Comparison of ENCODE assay signal across 15 cellular contexts in the genomic region with DNA sequence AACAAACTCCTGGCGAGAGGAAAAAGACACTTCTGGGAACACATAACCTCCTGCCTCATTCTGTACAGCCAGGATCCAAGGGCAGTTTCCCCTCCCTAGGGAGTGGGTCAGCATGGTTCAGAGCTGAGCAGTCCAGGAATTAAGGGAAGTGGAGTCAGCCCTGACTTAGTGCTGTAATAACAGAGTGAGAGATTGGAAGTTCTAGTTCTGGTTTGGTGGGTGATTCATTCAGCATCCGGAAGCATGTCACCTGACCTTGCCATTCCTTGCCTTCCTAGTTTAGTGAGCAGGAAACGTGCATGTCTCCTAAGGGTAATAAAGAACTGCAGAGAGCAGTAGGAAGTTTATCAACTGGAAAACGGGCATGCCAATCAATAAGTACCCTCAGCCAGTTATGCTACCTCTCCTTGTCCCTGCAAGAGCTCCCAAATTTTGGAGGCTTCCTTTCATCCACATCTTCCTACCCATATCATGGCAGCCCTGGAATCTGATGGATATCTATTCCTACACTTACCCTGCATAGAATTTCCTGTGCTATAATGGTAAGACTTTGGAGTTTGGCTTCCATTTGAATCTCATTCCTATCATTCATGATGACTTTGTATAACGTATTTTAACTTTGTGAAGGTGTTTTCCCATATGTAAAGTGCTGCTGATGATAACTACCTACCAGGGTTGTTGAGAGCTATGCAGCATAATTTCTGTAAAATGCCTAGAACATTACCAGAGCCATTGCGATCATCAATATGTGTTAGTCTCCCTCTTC. TPM values are rescaled to one million over a fixed set of nuclear protein-coding genes. Genes with fewer than 3 reads are reported as not detected.
DNase-seq lines count a peak whose midpoint lies in the region; ATAC-seq and TF ChIP-seq lines count a peak whose summit lies in the region.
"Had no signal": no experiment of that assay in that cellular context is flagged by ENCODE, and none has a peak within 500 bp of the region (broad histone marks: within the 10 kb centered on the region; RNA-seq: fewer than 3 reads in every experiment).

No MANE protein-coding gene starts in this region.

- POLR2A ChIA-PET in IMR-90 (lab: Charles Lee; ENCODE audit: unreplicated experiment) = no interaction called here

- peak overlapping the region; percentile 42; the same call in 1 of the 2 replicates for H3K18ac ChIP-seq in IMR-90 (ENCODE audit: low read depth, low read length)

- no peak overlapping the region for H2AK9ac ChIP-seq in IMR-90 (replicated peaks; ENCODE audit: low read depth, low read length, poor library complexity)

- peak overlapping the region in 1 of 2 experiments; percentile 76; a peak in 2 of 4 replicates for H4K8ac ChIP-seq in IMR-90 (ENCODE audit: low read depth in 2 of 2, low read length in 2 of 2)

- peaks cover 7% of the 10 kb centered on the region; the same call in 1 of the 2 replicates for H3K9me1 ChIP-seq in IMR-90 (ENCODE audit: insufficient read depth, low read length)

- TF ChIP-seq CTCF in IMR-90 (conservative IDR thresholded peaks at IDR 0.05; ENCODE audit: low read depth, low read length) (no peak), adrenal gland (IDR thresholded peaks at IDR 0.05) (no peak)

- ATAC-seq in IMR-90 (ENCODE audit: low read depth) (peak; percentile 64), GM21515 (IDR thresholded peaks at IDR 0.05; ENCODE audit: unreplicated experiment) (no peak), GM18861 (IDR thresholded peaks at IDR 0.05; ENCODE audit: unreplicated experiment) (no peak)
- no peak for ATAC-seq in activated T-cell treated with anti-CD3 and anti-CD28 coated beads, Interleukin-2, amount 50 U/mL, for 4 hours
- ATAC-seq: naive thymus-derived CD8-positive, alpha-beta T cell had no signal

- 0 out of 3 replicates have a peak overlapping the region, but pooled peaks have one; percentile 53 for H2BK15ac ChIP-seq in IMR-90 (ENCODE audit: low read depth, low read length)

- peak; percentile 73 for DNase-seq in IMR-90
- DNase-seq in dermis blood vessel endothelial cell = peak; percentile 99
- DNase-seq in kidney glomerular epithelial cell (lab: John Stamatoyannopoulos, UW) = peak; percentile 29
- no peak for DNase-seq in activated T-cell treated with anti-CD3 and anti-CD28 coated beads, Interleukin-2, amount 50 U/mL, for 4 hours
- DNase-seq in adrenal gland = no peak
- DNase-seq: DND-41; naive thymus-derived CD8-positive, alpha-beta T cell; NCI-H1105; NCI-H510A treated with DMSO at 0.1 percent for 48 hours; SHP77; stimulated activated CD4-positive, alpha-beta T cell treated with anti-CD3 and anti-CD28 coated beads, Interleukin-15, amount 100 ng/mL, for 24 hours; stimulated activated CD8-positive, alpha-beta memory T cell treated with anti-CD3 and anti-CD28 coated beads, Interleukin-4, amount 100 ng/mL, for 48 hours had no signal

- TF ChIP-seq POLR2A in IMR-90 (IDR thresholded peaks at IDR 0.05; ENCODE audit: low read depth, low read length) = no peak
- TF ChIP-seq POLR2A in adrenal gland (IDR thresholded peaks at IDR 0.05) = no peak

- H4K5ac ChIP-seq in IMR-90 (ENCODE audit: low read depth, low read length) = peak overlapping the region; percentile 27; the same call in 1 of the 2 replicates

- peak overlapping the region; percentile 35 for H2AFZ ChIP-seq in ACC112 (ENCODE audit: low read length, unreplicated experiment)
- H2AFZ ChIP-seq in IMR-90 (replicated peaks; ENCODE audit: low read length, poor library complexity) = peak overlapping the region; percentile 77

- H3K79me1 ChIP-seq in IMR-90 (ENCODE audit: low read depth in 1 of 2, low read length in 2 of 2) = no peaks in the 10 kb centered on the region

- no peak overlapping the region for H4K91ac ChIP-seq in IMR-90 (ENCODE audit: insufficient read depth, low read depth, low read length)

- H3K9me3 ChIP-seq in IMR-90 (ENCODE audit: control insufficient read depth, insufficient read depth, low read length) = peaks cover 12% of the 10 kb centered on the region; the same call in 1 of the 2 replicates
- H3K9me3 ChIP-seq in adrenal gland (replicated peaks in 1 of 3) = no peaks in the 10 kb centered on the region

- in situ Hi-C loops in IMR-90 (cut with MboI; ENCODE audit: low sequenced_read_pairs) = no loop called here

- H3K4me2 ChIP-seq in IMR-90 (ENCODE audit: low read depth, low read length) = no peak overlapping the region; the same call in 1 of the 2 replicates

- 0 out of 2 replicates have a peak, but pooled peaks cover 8% of the 10 kb centered on the region for H3K36me3 ChIP-seq in ACC112 (ENCODE audit: insufficient read depth, low read length)
- H3K36me3 ChIP-seq in IMR-90 (ENCODE audit: control insufficient read depth, insufficient read depth, low read length) = no peaks in the 10 kb centered on the region
- no peaks in the 10 kb centered on the region for H3K36me3 ChIP-seq in adrenal gland (replicated peaks in 1 of 2)

- H3K4me3 Mint-ChIP-seq in activated T-cell treated with anti-CD3 and anti-CD28 coated beads, Interleukin-2, amount 50 U/mL, for 4 hours = no peak overlapping the region
- H3K4me3 Mint-ChIP-seq: naive thymus-derived CD8-positive, alpha-beta T cell had no signal

- no peak overlapping the region for H3K4me3 ChIP-seq in ACC112 (ENCODE audit: low read depth, low read length)
- H3K4me3 ChIP-seq in IMR-90 (ENCODE audit: insufficient read depth, low read depth, low read length) = no peak overlapping the region
- H3K4me3 ChIP-seq in adrenal gland = no peak overlapping the region

- peak overlapping the region; percentile 66 for H2BK5ac ChIP-seq in IMR-90 (ENCODE audit: low read depth, low read length, poor library complexity, severe bottlenecking)

- H2BK120ac ChIP-seq in IMR-90 (ENCODE audit: low read depth, low read length) = peak overlapping the region; percentile 61; the same call in 1 of the 2 replicates

- dilution Hi-C loops in IMR-90 (cut with HindIII; ENCODE audit: low sequenced_read_pairs, unreplicated experiment) = no loop called here

- H3K9ac ChIP-seq in IMR-90 (ENCODE audit: low read depth, low read length) = no peak overlapping the region

- H2AK5ac ChIP-seq in IMR-90 (ENCODE audit: low read depth, low read length) = no peak overlapping the region

- H3K9me3 Mint-ChIP-seq in activated T-cell treated with anti-CD3 and anti-CD28 coated beads, Interleukin-2, amount 50 U/mL, for 4 hours = peaks cover 26% of the 10 kb centered on the region

- no peak for TF ChIP-seq RAD21 in IMR-90 (IDR thresholded peaks at IDR 0.05; ENCODE audit: low read length)

- H3K23ac ChIP-seq in IMR-90 (ENCODE audit: low read depth, low read length) = no peak overlapping the region

- peaks cover 20% of the 10 kb centered on the region for H3K27me3 Mint-ChIP-seq in activated T-cell treated with anti-CD3 and anti-CD28 coated beads, Interleukin-2, amount 50 U/mL, for 4 hours (ENCODE audit: low read depth)

- no TSS peak for BruUV-seq in IMR-90 (replicated peaks; lab: Mats Ljungman, UMichigan)

- WGBS in IMR-90 (ENCODE audit: extremely low coverage in 2 of 2, insufficient read length in 1 of 2), 2 experiments = no CpG with 5 or more reads among the region's 6 CpGs
- WGBS in adrenal gland, 4 donors = 48 to 65% (median 58%) methylated on average over 6 of the region's 6 CpGs

- peak overlapping the region; percentile 18 for H2BK20ac ChIP-seq in IMR-90 (ENCODE audit: low read depth, low read length)

- no peaks in the 10 kb centered on the region for H3K4me1 Mint-ChIP-seq in activated T-cell treated with anti-CD3 and anti-CD28 coated beads, Interleukin-2, amount 50 U/mL, for 4 hours (ENCODE audit: low read depth)
- H3K4me1 Mint-ChIP-seq: naive thymus-derived CD8-positive, alpha-beta T cell had no signal

- H3K4ac ChIP-seq in IMR-90 (ENCODE audit: low read depth, low read length) = peak overlapping the region; percentile 30

- H3K36me3 Mint-ChIP-seq in activated T-cell treated with anti-CD3 and anti-CD28 coated beads, Interleukin-2, amount 50 U/mL, for 4 hours (ENCODE audit: insufficient read depth) = peaks cover 12% of the 10 kb centered on the region

- H3K4me1 ChIP-seq in ACC112 (ENCODE audit: control insufficient read depth, insufficient read depth, low read length, unreplicated experiment) = peaks cover 20% of the 10 kb centered on the region
- H3K4me1 ChIP-seq in IMR-90 (ENCODE audit: control insufficient read depth, insufficient read depth, low read length) = peaks cover 6% of the 10 kb centered on the region; the same call in 1 of the 2 replicates
- no peaks in the 10 kb centered on the region for H3K4me1 ChIP-seq in adrenal gland (replicated peaks in 1 of 2)

- H3K79me2 ChIP-seq in ACC112 (ENCODE audit: control insufficient read depth, insufficient read depth, low read length, unreplicated experiment) = no peaks in the 10 kb centered on the region

- intact Hi-C loops in IMR-90 (cut with micrococcal nuclease) (no loop called here), adrenal gland (cut with DNase I) (no loop called here)

- H3K14ac ChIP-seq in IMR-90 (replicated peaks; ENCODE audit: low read depth, low read length) = peak overlapping the region; percentile 27

- CTCF ChIA-PET in IMR-90 (lab: Yijun Ruan, JAX) = interaction anchor here (0.6 kb wide), 1 partner anchor 26 kb away, joined by 3 read pairs; no protein-coding TSS in a partner anchor

- peak overlapping the region; percentile 72 for H3K27ac ChIP-seq in ACC112 (ENCODE audit: low read depth, low read length)
- H3K27ac ChIP-seq in IMR-90 (ENCODE audit: insufficient read depth, low read length) = no peak overlapping the region
- no peak overlapping the region for H3K27ac ChIP-seq in adrenal gland

- H3K27me3 ChIP-seq in ACC112 (ENCODE audit: insufficient read depth, low read length) (no peaks in the 10 kb centered on the region), IMR-90 (ENCODE audit: control insufficient read depth, insufficient read depth, low read length) (no peaks in the 10 kb centered on the region), adrenal gland (no peaks in the 10 kb centered on the region)

- no peaks in the 10 kb centered on the region for H4K20me1 ChIP-seq in IMR-90 (ENCODE audit: insufficient read depth, low read length)

- H3K56ac ChIP-seq in IMR-90 (ENCODE audit: extremely low read depth, insufficient read depth, low read length) = no peak overlapping the region

RNA-seq across cellular contexts. Expression of a gene that starts 28.5 kb away (rescaled TPM):
- total RNA-seq in IMR-90 (2012; rRNA removed) (6.3 and 23.3 TPM in 2 replicates), dermis blood vessel endothelial cell (7.8 and 17.6 TPM in 2 replicates), adrenal gland (10 to 100 TPM in 7 of 8 donors, 1 to 10 TPM in 1; 4.4 to 23.3 (median 16.7) TPM)
- polyA plus RNA-seq in IMR-90 (2012; rRNA removed) (15.6 and 20.3 TPM in 2 replicates), adrenal gland (10 to 100 TPM; 20.7 to 38.7 (median 30.0) TPM)
- polyA plus RNA-seq in IMR-90 (2012; cell fraction: cytosol; rRNA removed) = 1.2 and 5.4 TPM in 2 replicates
- polyA plus RNA-seq in IMR-90 (2012; cell fraction: nucleus; rRNA removed; ENCODE audit: low replicate concordance) = 7.3 and 10.8 TPM in 2 replicates
- 100 to 1,000 TPM in 1 of 3 donors, 10 to 100 TPM in 2; 78.1 to 104 (median 98.0) TPM for total RNA-seq in activated T-cell treated with anti-CD3 and anti-CD28 coated beads, Interleukin-2, amount 50 U/mL, for 4 hours

RNA-seq across cellular contexts. Expression of a gene that starts 31.9 kb away (rescaled TPM):
- total RNA-seq in IMR-90 (2012; rRNA removed) (0.72 and 1.1 TPM in 2 replicates), dermis blood vessel endothelial cell (4.6 and 7.9 TPM in 2 replicates), adrenal gland (not detected)
- polyA plus RNA-seq in IMR-90 (2012; rRNA removed) (0.34 and 0.36 TPM in 2 replicates), adrenal gland (under 1 TPM; 0.08 to 0.13 (median 0.10) TPM)
- polyA plus RNA-seq in IMR-90 (2012; cell fraction: cytosol; rRNA removed) = 0.15 and 0.21 TPM in 2 replicates
- polyA plus RNA-seq in IMR-90 (2012; cell fraction: nucleus; rRNA removed; ENCODE audit: low replicate concordance) = 0.18 and 0.36 TPM in 2 replicates
- under 1 TPM; 0.25 to 0.33 (median 0.32) TPM for total RNA-seq in activated T-cell treated with anti-CD3 and anti-CD28 coated beads, Interleukin-2, amount 50 U/mL, for 4 hours

Comparison
In these comparisons a context has a peak if more than half of its experiments do, and no peak if none do; other contexts are left out.
1. DNase-seq: peak in IMR-90 (single experiment), dermis blood vessel endothelial cell (single experiment) and kidney glomerular epithelial cell (single experiment); none in activated T-cell treated with anti-CD3 and anti-CD28 coated beads, Interleukin-2, amount 50 U/mL, for 4 hours (single experiment) and adrenal gland (0 of 7).